In genomic region chr16:28924762-28925385, GRCh38 we compare ENCODE assay signal across 8 cellular contexts. TPM values are rescaled to one million over a fixed set of nuclear protein-coding genes. Genes with fewer than 3 reads are reported as not detected.
DNase-seq lines count a peak whose midpoint lies in the region; TF ChIP-seq lines count a peak whose summit lies in the region.

TSS of gene RABEP2 (minus strand) at chr16:28925238. CDS start at chr16:28925163, 75 bp downstream.

- TF ChIP-seq CTCF in H9 (conservative IDR thresholded peaks at IDR 0.05) (no peak; the same call in 2 of the 3 replicates), fibroblast of the aortic adventitia (IDR thresholded peaks at IDR 0.05; ENCODE audit: insufficient read depth, low read length) (no peak), nephron (IDR thresholded peaks at IDR 0.05; ENCODE audit: unreplicated experiment in 3 of 3) (no peak)

- no peak within 1 kb of the TSS for H2BK5ac ChIP-seq in H9 (ENCODE audit: insufficient read length, low read length)

- peak within 1 kb of the TSS; percentile 70 for H4K5ac ChIP-seq in H9 (ENCODE audit: insufficient read length, low read depth, low read length)

- H3K27me3 Mint-ChIP-seq in H9 (ENCODE audit: low read depth) (no peaks in the 10 kb centered on the region), nephron (ENCODE audit: low read depth) (no peaks in the 10 kb centered on the region)
- no peaks in the 10 kb centered on the region for H3K27me3 Mint-ChIP-seq in stimulated activated naive CD8-positive, alpha-beta T cell treated with anti-CD3 and anti-CD28 coated beads, Interleukin-15, Interleukin-2, amounts not matched to agents 100 ng/mL and 50 ng/mL, for 24 hours

- H2BK15ac ChIP-seq in H9 (ENCODE audit: low read depth, low read length), result no peak within 1 kb of the TSS

- H4K8ac ChIP-seq in H9 (replicated peaks; ENCODE audit: insufficient read length, low read depth, low read length), result no peak within 1 kb of the TSS

- no peaks in the 10 kb centered on the region for H3K79me1 ChIP-seq in H9 (ENCODE audit: insufficient read depth, low read depth, low read length, poor library complexity, severe bottlenecking)

- H3K36me3 Mint-ChIP-seq in H9 (ENCODE audit: insufficient read depth in 1 of 3, low read depth in 3 of 3), result peaks cover 0 to 5% (median 5%) of the 10 kb centered on the region in 3 experiments; a peak in 6 of 7 replicates
- peaks cover 6% of the 10 kb centered on the region for H3K36me3 Mint-ChIP-seq in nephron (ENCODE audit: low read depth)
- H3K36me3 Mint-ChIP-seq in stimulated activated naive CD8-positive, alpha-beta T cell treated with anti-CD3 and anti-CD28 coated beads, Interleukin-15, Interleukin-2, amounts not matched to agents 100 ng/mL and 50 ng/mL, for 24 hours (ENCODE audit: low read depth), result peaks cover 10% of the 10 kb centered on the region

- H3T11ph ChIP-seq in H9 (ENCODE audit: low read length), result no peak within 1 kb of the TSS

- H3K27ac Mint-ChIP-seq in H9 (peak within 1 kb of the TSS; percentile 98 to 99 (median 98)), nephron (peak within 1 kb of the TSS; percentile 94 to 98 (median 98))
- H3K27ac Mint-ChIP-seq in stimulated activated naive CD8-positive, alpha-beta T cell treated with anti-CD3 and anti-CD28 coated beads, Interleukin-15, Interleukin-2, amounts not matched to agents 100 ng/mL and 50 ng/mL, for 24 hours, result peak within 1 kb of the TSS; percentile 99

- peak within 1 kb of the TSS; percentile 82 for H3K4me3 ChIP-seq in fibroblast of the aortic adventitia (ENCODE audit: low read depth, low read length)

- peak within 1 kb of the TSS; percentile 75 for H2AFZ ChIP-seq in H9 (ENCODE audit: low read length)

- no peaks in the 10 kb centered on the region for H3K27me3 ChIP-seq in H9 (ENCODE audit: insufficient read depth, low read length)

- H3K4me1 Mint-ChIP-seq in H9 (peaks cover 11 to 15% of the 10 kb centered on the region in 2 experiments), nephron (peaks cover 12% of the 10 kb centered on the region)
- peaks cover 14% of the 10 kb centered on the region for H3K4me1 Mint-ChIP-seq in stimulated activated naive CD8-positive, alpha-beta T cell treated with anti-CD3 and anti-CD28 coated beads, Interleukin-15, Interleukin-2, amounts not matched to agents 100 ng/mL and 50 ng/mL, for 24 hours (ENCODE audit: low read depth)

- H3K14ac ChIP-seq in H9 (ENCODE audit: insufficient read depth, low read length), result peak within 1 kb of the TSS; percentile 98

- no peak within 1 kb of the TSS for H2BK12ac ChIP-seq in H9 (ENCODE audit: insufficient read length, low read depth, low read length)

- H2AK5ac ChIP-seq in H9 (ENCODE audit: insufficient read length, low read length), result no peak within 1 kb of the TSS

- no peaks in the 10 kb centered on the region for H3K79me2 ChIP-seq in H9 (ENCODE audit: insufficient read depth, low read length)

- H3K4me2 ChIP-seq in H9 (ENCODE audit: insufficient read depth, insufficient read length, low read length), result peak within 1 kb of the TSS; percentile 100

- H3K23ac ChIP-seq in H9 (ENCODE audit: insufficient read length, low read depth, low read length), result no peak within 1 kb of the TSS

- no CpG with 5 or more reads among the region's 66 CpGs for WGBS in H9 (ENCODE audit: extremely low coverage, insufficient read length, low lambda C conversion rate)

- no peak within 1 kb of the TSS for H4K91ac ChIP-seq in H9 (ENCODE audit: insufficient read length, low read depth, low read length)

- H3K9me3 ChIP-seq in H9 (ENCODE audit: control insufficient read depth, low read depth, low read length), result no peaks in the 10 kb centered on the region

- H2BK120ac ChIP-seq in H9 (ENCODE audit: low read depth, low read length, poor library complexity, severe bottlenecking), result no peak within 1 kb of the TSS

- H3K27ac ChIP-seq in H9 (ENCODE audit: insufficient read length, low read depth, low read length), result peak within 1 kb of the TSS; percentile 92

- DNase-seq in EL, result peak; percentile 90
- DNase-seq in H9, result peak; percentile 100
- DNase-seq in M059J (ENCODE audit: low read depth), result peak; percentile 85
- DNase-seq in SHP77 (lab: John Stamatoyannopoulos, UW), result peak; percentile 89 to 90
- DNase-seq in activated effector memory CD4-positive, alpha-beta T cell treated with anti-CD3 and anti-CD28 coated beads, Interleukin-2, amount 50 U/mL, for 16 hours, result peak; percentile 97
- DNase-seq in fibroblast of the aortic adventitia (ENCODE audit: low read depth), result peak; percentile 83

- H3K4me1 ChIP-seq in H9 (ENCODE audit: insufficient read depth, low read length), result no peaks in the 10 kb centered on the region

- H3K4me3 Mint-ChIP-seq in H9 (peak within 1 kb of the TSS; percentile 91 to 96), nephron (peak within 1 kb of the TSS; percentile 89 to 95 (median 93))
- H3K4me3 Mint-ChIP-seq in stimulated activated naive CD8-positive, alpha-beta T cell treated with anti-CD3 and anti-CD28 coated beads, Interleukin-15, Interleukin-2, amounts not matched to agents 100 ng/mL and 50 ng/mL, for 24 hours, result peak within 1 kb of the TSS; percentile 98

- H3K4ac ChIP-seq in H9 (ENCODE audit: low read depth, low read length), result no peak within 1 kb of the TSS

- no peaks in the 10 kb centered on the region for H4K20me1 ChIP-seq in H9 (ENCODE audit: control insufficient read depth, insufficient read depth, insufficient read length)

- peak within 1 kb of the TSS; percentile 79 for H3K56ac ChIP-seq in H9 (ENCODE audit: insufficient read length, low read depth, low read length)

- H3K9me3 Mint-ChIP-seq in H9 (no peaks in the 10 kb centered on the region), nephron (no peaks in the 10 kb centered on the region)
- no peaks in the 10 kb centered on the region for H3K9me3 Mint-ChIP-seq in stimulated activated naive CD8-positive, alpha-beta T cell treated with anti-CD3 and anti-CD28 coated beads, Interleukin-15, Interleukin-2, amounts not matched to agents 100 ng/mL and 50 ng/mL, for 24 hours

- peak within 1 kb of the TSS; percentile 90 for H3K9ac ChIP-seq in H9 (ENCODE audit: extremely low read depth, insufficient read length, low read length)

- H2BK20ac ChIP-seq in H9 (ENCODE audit: low read depth, low read length, poor library complexity, severe bottlenecking), result no peak within 1 kb of the TSS

- peaks cover 12% of the 10 kb centered on the region for H3K23me2 ChIP-seq in H9 (ENCODE audit: insufficient read length, low read depth, low read length, poor library complexity, severe bottlenecking)

- peak within 1 kb of the TSS; percentile 96 for H3K18ac ChIP-seq in H9 (ENCODE audit: insufficient read length, low read depth, low read length)

RNA-seq across cellular contexts. Expression of gene RABEP2, which starts in this region (rescaled TPM):
- total RNA-seq in H9 (2021), result 14.4 and 17.5 TPM in 2 replicates
- 14.7 and 38.1 TPM in 2 replicates for total RNA-seq in M059J (2014; rRNA removed; shearing (Covaris generic))
- 27.4 and 30.4 TPM in 2 replicates for total RNA-seq in fibroblast of the aortic adventitia (ENCODE audit: low replicate concordance)

Comparison
In these comparisons a context has a peak if more than half of its experiments do, and no peak if none do; other contexts are left out.
1. Peak in every context shown above with its lines: DNase-seq, H3K4me3 ChIP-seq and H3K27ac ChIP-seq.